In the genomic region with DNA sequence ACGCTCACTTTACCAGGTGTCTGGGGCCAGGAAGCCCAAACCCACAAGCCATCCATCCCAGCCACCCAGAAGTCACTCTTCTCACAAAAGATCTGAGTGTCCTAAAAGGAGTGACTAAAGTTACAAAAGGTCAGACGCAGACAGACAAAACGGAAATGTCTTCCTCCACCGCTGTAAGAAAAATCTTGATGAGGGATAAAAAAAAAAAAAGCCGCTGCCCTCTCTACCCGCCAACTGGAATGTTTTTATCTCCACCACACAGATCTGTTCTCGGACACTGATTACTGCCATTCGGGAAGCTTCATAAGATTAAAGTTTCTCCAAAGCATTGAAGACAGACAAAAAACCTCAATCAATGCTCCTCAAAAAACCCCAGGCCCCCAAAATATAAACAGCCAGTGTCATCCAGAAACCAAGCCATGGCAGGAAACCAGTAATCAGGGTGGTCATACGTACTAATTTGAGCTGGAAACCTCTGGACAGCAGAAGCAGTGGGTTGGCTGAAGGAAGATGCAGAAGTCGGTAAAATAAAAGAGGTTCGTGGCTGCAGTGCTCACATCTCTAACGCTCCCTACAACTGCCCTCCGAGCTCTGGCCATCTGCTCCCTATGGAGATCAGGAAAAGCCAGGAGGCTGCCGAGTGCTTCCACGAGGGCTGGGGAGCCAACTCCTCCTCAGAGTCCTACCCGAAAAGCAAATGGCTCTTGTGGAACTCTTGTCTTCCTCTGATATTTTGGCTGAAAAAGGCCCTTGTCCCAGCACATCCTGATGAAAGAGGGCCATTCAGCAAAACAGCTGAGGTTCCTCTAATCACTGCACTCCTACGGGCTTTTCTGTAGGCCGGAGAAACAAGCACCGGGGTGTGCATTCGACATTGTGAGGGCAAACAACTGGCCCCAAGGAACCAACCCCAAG, we compare ENCODE assay signal across 9 cellular contexts. TPM values are rescaled to one million over a fixed set of nuclear protein-coding genes. Genes with fewer than 3 reads are reported as not detected.
DNase-seq lines count a peak whose midpoint lies in the region; ATAC-seq, FAIRE-seq and TF ChIP-seq lines count a peak whose summit lies in the region.
"Had no signal": no experiment of that assay in that cellular context is flagged by ENCODE, and none has a peak within 500 bp of the region (broad histone marks: within the 10 kb centered on the region; RNA-seq: fewer than 3 reads in every experiment).

No MANE protein-coding gene starts in this region.

- H3K9me3 Mint-ChIP-seq in progenitor cell of endocrine pancreas (ENCODE audit: low read depth), result no peaks in the 10 kb centered on the region

- ATAC-seq in SK-N-SH treated with all-trans-retinoic acid at 6 μM for 48 hours (peak; percentile 45), HG03565 (IDR thresholded peaks at IDR 0.05; ENCODE audit: unreplicated experiment) (no peak)

- peaks cover 18% of the 10 kb centered on the region for H3K4me1 Mint-ChIP-seq in progenitor cell of endocrine pancreas (ENCODE audit: low read depth)

- no peaks in the 10 kb centered on the region for H3K27me3 Mint-ChIP-seq in progenitor cell of endocrine pancreas

- peak overlapping the region; percentile 24 for H3K4me3 ChIP-seq in fibroblast of villous mesenchyme (ENCODE audit: low read depth, low read length)

- TF ChIP-seq CTCF in fibroblast of villous mesenchyme (IDR thresholded peaks at IDR 0.05; ENCODE audit: insufficient read depth, low read depth, low read length) (no peak), progenitor cell of endocrine pancreas (IDR thresholded peaks at IDR 0.05; ENCODE audit: unreplicated experiment) (no peak)

- no peak for TF ChIP-seq POLR2A in H54 (IDR thresholded peaks at IDR 0.05; ENCODE audit: low read depth, low read length)

- H3K27ac Mint-ChIP-seq in progenitor cell of endocrine pancreas, result peak overlapping the region; percentile 91

- DNase-seq in DMS 273 (lab: John Stamatoyannopoulos, UW; ENCODE audit: unreplicated experiment), result peak; percentile 76
- peak; percentile 90 for DNase-seq in fibroblast of villous mesenchyme (ENCODE audit: low read depth)
- DNase-seq in progenitor cell of endocrine pancreas (ENCODE audit: low spot score, unreplicated experiment), result no peak
- no peak for DNase-seq in H54 (ENCODE audit: insufficient read length, low spot score)
- DNase-seq in GM19238 (ENCODE audit: insufficient read length, low spot score), result no peak
- DNase-seq in DMS53 (lab: John Stamatoyannopoulos, UW), result no peak

- H3K4me3 Mint-ChIP-seq in progenitor cell of endocrine pancreas (ENCODE audit: low read depth), result no peak overlapping the region

- FAIRE-seq in H54 (lab: Jason Lieb, UNC), result no peak

- H3K36me3 Mint-ChIP-seq in progenitor cell of endocrine pancreas (ENCODE audit: insufficient read depth), result peaks cover 4% of the 10 kb centered on the region

TF ChIP-seq in SK-N-SH treated with all-trans-retinoic acid at 6 μM for 48 hours, 23 proteins besides CTCF, POLR2A, EP300 and RAD21:
- TF ChIP-seq ISL1 (CRISPR knock-in tag; IDR thresholded peaks at IDR 0.05), result no peak; the same call in 1 of the 2 replicates
- no peak for TF ChIP-seq BACH2 (CRISPR knock-in tag; IDR thresholded peaks at IDR 0.05; ENCODE audit: borderline replicate concordance)
- peak; percentile 85; the same call in 1 of the 2 replicates for TF ChIP-seq SNAI2 (CRISPR knock-in tag; IDR thresholded peaks at IDR 0.05)
- no peak; the same call in 1 of the 2 replicates for TF ChIP-seq ESRRG (CRISPR knock-in tag; IDR thresholded peaks at IDR 0.05)
- TF ChIP-seq TCF4 (CRISPR knock-in tag; IDR thresholded peaks at IDR 0.05; ENCODE audit: borderline replicate concordance), result 0 out of 2 replicates have a peak, but pooled peaks have one; percentile 9
- TF ChIP-seq ZC3H10 (CRISPR knock-in tag; IDR thresholded peaks at IDR 0.05), result no peak
- TF ChIP-seq, protein P1, sequence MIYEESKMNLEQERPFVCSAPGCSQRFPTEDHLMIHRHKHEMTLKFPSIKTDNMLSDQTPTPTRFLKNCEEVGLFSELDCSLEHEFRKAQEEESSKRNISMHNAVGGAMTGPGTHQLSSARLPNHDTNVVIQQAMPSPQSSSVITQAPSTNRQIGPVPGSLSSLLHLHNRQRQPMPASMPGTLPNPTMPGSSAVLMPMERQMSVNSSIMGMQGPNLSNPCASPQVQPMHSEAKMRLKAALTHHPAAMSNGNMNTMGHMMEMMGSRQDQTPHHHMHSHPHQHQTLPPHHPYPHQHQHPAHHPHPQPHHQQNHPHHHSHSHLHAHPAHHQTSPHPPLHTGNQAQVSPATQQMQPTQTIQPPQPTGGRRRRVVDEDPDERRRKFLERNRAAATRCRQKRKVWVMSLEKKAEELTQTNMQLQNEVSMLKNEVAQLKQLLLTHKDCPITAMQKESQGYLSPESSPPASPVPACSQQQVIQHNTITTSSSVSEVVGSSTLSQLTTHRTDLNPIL (CRISPR knock-in tag; IDR thresholded peaks at IDR 0.05; ENCODE audit: low read depth), result peak; percentile 29; the same call in 1 of the 2 replicates
- no peak for TF ChIP-seq GLIS3 (CRISPR knock-in tag; IDR thresholded peaks at IDR 0.05)
- TF ChIP-seq ZFP3 (CRISPR knock-in tag; IDR thresholded peaks at IDR 0.05), result peak; percentile 72
- TF ChIP-seq ZNF8 (CRISPR knock-in tag; IDR thresholded peaks at IDR 0.05), result no peak

RNA-seq across cellular contexts. Expression of a gene that starts 30.3 kb away (rescaled TPM):
- total RNA-seq in fibroblast of villous mesenchyme, result 27.2 and 34.1 TPM in 2 replicates
- 37.2 and 38.8 TPM in 2 replicates for total RNA-seq in progenitor cell of endocrine pancreas

RNA-seq across cellular contexts. Expression of a gene that starts 52.8 kb away (rescaled TPM):
- not detected in 2 replicates for total RNA-seq in fibroblast of villous mesenchyme
- total RNA-seq in progenitor cell of endocrine pancreas, result not detected in 2 replicates
- total RNA-seq: pulmonary artery endothelial cell had no signal

Comparison
In these comparisons a context has a peak if more than half of its experiments do, and no peak if none do; other contexts are left out.
1. DNase-seq: peak in DMS 273 (single experiment) and fibroblast of villous mesenchyme (single experiment); none in progenitor cell of endocrine pancreas (single experiment), H54 (single experiment), GM19238 (single experiment) and DMS53 (single experiment).